In genomic region chr7:100515072-100515532, GRCh38 we compare ENCODE assay signal across 12 cellular contexts. TPM values are rescaled to one million over a fixed set of nuclear protein-coding genes. Genes with fewer than 3 reads are reported as not detected.
DNase-seq lines count a peak whose midpoint lies in the region; ATAC-seq and TF ChIP-seq lines count a peak whose summit lies in the region.
"Had no signal": no experiment of that assay in that cellular context is flagged by ENCODE, and none has a peak within 500 bp of the region (broad histone marks: within the 10 kb centered on the region; RNA-seq: fewer than 3 reads in every experiment).

No MANE protein-coding gene starts in this region.

- no peaks in the 10 kb centered on the region for H3K36me3 Mint-ChIP-seq in immature natural killer cell

- H3K9me2 ChIP-seq in OCI-LY7 (ENCODE audit: insufficient read depth, low read length) = no peaks in the 10 kb centered on the region

- CTCF ChIA-PET in OCI-LY7 (lab: Charles Lee; ENCODE audit: unreplicated experiment) = no interaction called here

- POLR2A ChIA-PET in OCI-LY7 (lab: Charles Lee) = interaction anchor here (0.6 to 1.5 kb wide), 5 partner anchors 9 to 97 kb away, joined by 3 read pairs; partner anchors contain the start of gene MOSPD3

- no peak for ATAC-seq in esophagus mucosa
- ATAC-seq: left lobe of liver had no signal

- peak overlapping the region; percentile 85; the same call in 1 of the 2 replicates for H2AFZ ChIP-seq in OCI-LY7 (ENCODE audit: low read length)

- TF ChIP-seq CTCF in AG09319 (IDR thresholded peaks at IDR 0.05; ENCODE audit: low read depth, low read length) (no peak), OCI-LY7 (conservative IDR thresholded peaks at IDR 0.05; ENCODE audit: low read length) (no peak)

- peaks cover 30% of the 10 kb centered on the region for H3K4me1 ChIP-seq in OCI-LY7 (ENCODE audit: insufficient read depth, low read length, poor library complexity, severe bottlenecking)

- H3K79me2 ChIP-seq in OCI-LY7 (ENCODE audit: insufficient read depth, low read depth, low read length) = no peaks in the 10 kb centered on the region

- no peaks in the 10 kb centered on the region for H3K9me3 Mint-ChIP-seq in immature natural killer cell

- peak overlapping the region; percentile 55 for H3K4me2 ChIP-seq in OCI-LY7 (ENCODE audit: low read length)

- no peak overlapping the region for H3K27ac ChIP-seq in OCI-LY7 (ENCODE audit: low read depth, low read length, poor library complexity, severe bottlenecking)
- H3K27ac ChIP-seq: upper lobe of left lung, VCaP had no signal

- no TSS peak for BruUV-seq in OCI-LY7 (replicated peaks; lab: Mats Ljungman, UMichigan)

- no peak overlapping the region for H3K4me3 ChIP-seq in OCI-LY7 (ENCODE audit: low read depth, low read length, poor library complexity, severe bottlenecking)
- H3K4me3 ChIP-seq: upper lobe of left lung had no signal

- H3K27me3 Mint-ChIP-seq in immature natural killer cell (ENCODE audit: low read depth in 3 of 3) = peaks cover 3 to 14% (median 8%) of the 10 kb centered on the region in 3 donors

- intact Hi-C loops in OCI-LY7 (cut with micrococcal nuclease; ENCODE audit: unreplicated experiment) = no loop called here

- peaks cover 24 to 25% of the 10 kb centered on the region in 2 donors for H3K4me1 Mint-ChIP-seq in immature natural killer cell

- no peaks in the 10 kb centered on the region for H3K36me3 ChIP-seq in OCI-LY7 (ENCODE audit: insufficient read depth, low read length)
- H3K36me3 ChIP-seq: upper lobe of left lung had no signal

- H3K9me3 ChIP-seq in OCI-LY7 (ENCODE audit: low read length) = no peaks in the 10 kb centered on the region
- H3K9me3 ChIP-seq: upper lobe of left lung had no signal

- peak; percentile 58 for DNase-seq in AG09319 (ENCODE audit: extremely low read depth, low read depth)
- DNase-seq in OCI-LY7 (ENCODE audit: low spot score) = no peak
- DNase-seq in fibroblast of peridontal ligament (ENCODE audit: extremely low read depth) = peak; percentile 96
- no peak for DNase-seq in C1 segment of cervical spinal cord (lab: John Stamatoyannopoulos, UW)
- DNase-seq in immature natural killer cell = no peak
- DNase-seq: DMS153; NCI-H2171; stimulated activated CD4-positive, alpha-beta T cell treated with anti-CD3 and anti-CD28 coated beads, Interleukin-15, amount 100 ng/mL, for 24 hours; upper lobe of left lung had no signal

- no peak overlapping the region for H3K4me3 Mint-ChIP-seq in immature natural killer cell

- H4K20me1 ChIP-seq in OCI-LY7 (ENCODE audit: insufficient read depth, low read length) = no peaks in the 10 kb centered on the region

- no peak overlapping the region for H3K27ac Mint-ChIP-seq in immature natural killer cell

RNA-seq across cellular contexts. Expression of gene AGFG2, which starts 23.9 kb away (rescaled TPM):
- total RNA-seq in OCI-LY7 (2014; rRNA removed; shearing (Covaris generic)) = 7.9 and 11.5 TPM in 2 replicates
- total RNA-seq in OCI-LY7 (2022) (15.2 and 17.1 TPM in 2 replicates), esophagus mucosa (19.5 TPM)
- 10 to 100 TPM in 2 of 3 donors, 1 to 10 TPM in 1; 7.1 to 20.7 (median 12.0) TPM for polyA plus RNA-seq in immature natural killer cell

RNA-seq across cellular contexts. Expression of gene NYAP1, which starts 31.4 kb away (rescaled TPM):
- 0.08 and 0.98 TPM in 2 replicates for total RNA-seq in OCI-LY7 (2014; rRNA removed; shearing (Covaris generic))
- total RNA-seq in OCI-LY7 (2022) = 0.10 and 0.50 TPM in 2 replicates
- 0.16 TPM for total RNA-seq in esophagus mucosa
- polyA plus RNA-seq in immature natural killer cell = not detected

RNA-seq across cellular contexts. Expression of gene TSC22D4, which starts 36.1 kb away (rescaled TPM):
- 38.5 and 41.4 TPM in 2 replicates for total RNA-seq in OCI-LY7 (2014; rRNA removed; shearing (Covaris generic))
- total RNA-seq in OCI-LY7 (2022) = 75.4 and 76.6 TPM in 2 replicates
- total RNA-seq in esophagus mucosa = 31.1 TPM
- 10 to 100 TPM; 32.4 to 42.2 (median 35.3) TPM for polyA plus RNA-seq in immature natural killer cell

RNA-seq across cellular contexts. Expression of gene SPACDR, which starts 51.0 kb away (rescaled TPM):
- total RNA-seq in OCI-LY7 (2014; rRNA removed; shearing (Covaris generic)) = 0.54 and 1.6 TPM in 2 replicates
- total RNA-seq in OCI-LY7 (2022) (2.4 and 3.7 TPM in 2 replicates), esophagus mucosa (0.24 TPM)
- 1 to 10 TPM in 1 of 3 donors, under 1 TPM in 1, not detected in 1; 0.43 to 2.2 TPM for polyA plus RNA-seq in immature natural killer cell
- total RNA-seq: left lobe of liver had no signal

RNA-seq across cellular contexts. Expression of gene SAP25, which starts 58.6 kb away (rescaled TPM):
- total RNA-seq in OCI-LY7 (2014; rRNA removed; shearing (Covaris generic)) = 1.2 and 1.5 TPM in 2 replicates
- 12.7 and 14.0 TPM in 2 replicates for total RNA-seq in OCI-LY7 (2022)
- 0.32 TPM for total RNA-seq in esophagus mucosa
- not detected for polyA plus RNA-seq in immature natural killer cell

Comparison
In these comparisons a context has a peak if more than half of its experiments do, and no peak if none do; other contexts are left out.
1. DNase-seq: peak in AG09319 (single experiment) and fibroblast of peridontal ligament (single experiment); none in OCI-LY7 (single experiment), C1 segment of cervical spinal cord (0 of 14) and immature natural killer cell (0 of 3).